ENCODE assay signal across 9 cellular contexts in the genomic region with DNA sequence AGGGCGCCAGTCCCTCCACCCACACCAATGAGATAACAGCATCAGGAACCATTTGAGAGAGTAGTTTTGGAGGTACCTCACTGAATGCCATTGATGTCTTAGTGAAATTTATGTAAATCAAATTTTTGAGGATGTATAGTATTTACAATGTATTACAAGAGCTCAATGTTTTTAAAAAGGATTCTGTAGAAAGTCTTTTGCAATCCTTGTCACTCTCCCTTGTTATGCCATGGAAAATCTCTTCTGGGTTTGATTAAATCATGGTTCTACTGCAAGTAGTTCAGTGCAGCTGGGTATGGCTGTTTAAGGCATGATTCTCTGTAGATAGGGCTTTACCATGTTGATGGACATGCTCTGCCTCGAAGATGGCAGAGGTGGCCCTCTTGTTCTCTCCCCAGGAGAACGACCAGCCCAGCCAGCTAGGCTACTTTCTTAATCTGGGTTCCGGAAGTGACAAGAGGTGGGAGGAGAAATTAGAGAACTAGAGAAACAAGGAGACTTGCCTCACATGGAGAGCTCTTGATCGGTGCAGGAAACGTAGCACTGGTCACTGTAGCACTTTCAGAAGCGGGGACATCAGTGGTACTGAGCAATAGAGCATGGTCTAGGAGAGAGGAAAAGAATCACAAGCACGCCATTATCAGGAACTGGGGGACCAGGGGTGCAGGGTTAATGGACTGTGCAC.
"Had no signal": no experiment of that assay in that cellular context is flagged by ENCODE, and none has a peak within 500 bp of the region (broad histone marks: within the 10 kb centered on the region; RNA-seq: fewer than 3 reads in every experiment).

No MANE protein-coding gene starts in this region.

- ATAC-seq: mucosa of descending colon; naive thymus-derived CD8-positive, alpha-beta T cell had no signal

- H3K36me3 ChIP-seq: sigmoid colon had no signal

- H3K4me3 ChIP-seq: body of pancreas, mucosa of descending colon, sigmoid colon had no signal

- DNase-seq: activated CD4-positive, alpha-beta T cell treated with anti-CD3 and anti-CD28 coated beads, Interleukin-2, amount 50 U/mL, for 1 hour; activated naive CD4-positive, alpha-beta T cell treated with anti-CD3 and anti-CD28 coated beads, Interleukin-2, amount 50 U/mL, for 16 hours; mucosa of descending colon; naive thymus-derived CD8-positive, alpha-beta T cell; sigmoid colon; stimulated activated CD4-positive, alpha-beta T cell treated with anti-CD3 and anti-CD28 coated beads, Interleukin-12 subunit alpha, Interleukin-12 subunit beta, amount 100 ng/mL, for 4 hours; stimulated activated CD4-positive, alpha-beta T cell treated with anti-CD3 and anti-CD28 coated beads, Interleukin-4, amount 100 ng/mL, for 1 hour; stimulated activated CD8-positive, alpha-beta memory T cell treated with anti-CD3 and anti-CD28 coated beads, Interleukin-4, amount 100 ng/mL, for 48 hours had no signal

- H3K27me3 ChIP-seq: body of pancreas, sigmoid colon had no signal

- H3K9me3 ChIP-seq: body of pancreas, mucosa of descending colon, sigmoid colon had no signal
